In genomic region chr12:109309441-109310246, GRCh38 we compare ENCODE assay signal across 8 cellular contexts. TPM values are rescaled to one million over a fixed set of nuclear protein-coding genes. Genes with fewer than 3 reads are reported as not detected.
DNase-seq lines count a peak whose midpoint lies in the region; ATAC-seq and TF ChIP-seq lines count a peak whose summit lies in the region.

No MANE protein-coding gene starts in this region.

- peak overlapping the region; percentile 83 for H3K4me2 ChIP-seq in Loucy (ENCODE audit: low read depth, low read length, poor library complexity, severe bottlenecking)
- H3K4me2 ChIP-seq in mesendoderm (ENCODE audit: low read length) = peak overlapping the region; percentile 61

- WGBS in mesendoderm (ENCODE audit: extremely low coverage, insufficient coverage, low lambda C conversion rate) = no CpG with 5 or more reads among the region's 95 CpGs

- H3K4me1 ChIP-seq in Caco-2 = peaks cover 18% of the 10 kb centered on the region
- peaks cover 50% of the 10 kb centered on the region for H3K4me1 ChIP-seq in Loucy (ENCODE audit: insufficient read depth, low read length, poor library complexity, severe bottlenecking)
- no peaks in the 10 kb centered on the region for H3K4me1 ChIP-seq in mesendoderm (ENCODE audit: control insufficient read depth, low read depth, low read length)

- no TSS peak for BruUV-seq in Caco-2 (replicated peaks; lab: Mats Ljungman, UMichigan)

- H3K4me3 ChIP-seq in Caco-2 (ENCODE audit: low read depth, low read length) = peak overlapping the region; percentile 57
- peak overlapping the region; percentile 80 for H3K4me3 ChIP-seq in Loucy (ENCODE audit: low read length, poor library complexity, severe bottlenecking)
- H3K4me3 ChIP-seq in mesendoderm (ENCODE audit: low read length) = peak overlapping the region; percentile 20

- no peaks in the 10 kb centered on the region; the same call in 1 of the 2 replicates for H3K79me2 ChIP-seq in Loucy (ENCODE audit: insufficient read depth, low read length)
- H3K79me2 ChIP-seq in mesendoderm (ENCODE audit: control insufficient read depth, insufficient read depth, low read length) = no peaks in the 10 kb centered on the region

- H2BK120ac ChIP-seq in mesendoderm (ENCODE audit: low read depth, low read length) = no peak overlapping the region

- no peak overlapping the region for H2AK5ac ChIP-seq in mesendoderm (ENCODE audit: low read length)

- H3K36me3 Mint-ChIP-seq in Caco-2 (ENCODE audit: insufficient read depth, unreplicated experiment) = peaks cover 4% of the 10 kb centered on the region
- H3K36me3 Mint-ChIP-seq in brain = no peaks in the 10 kb centered on the region

- H4K20me1 ChIP-seq in Loucy (ENCODE audit: insufficient read depth, low read length, poor library complexity, severe bottlenecking) = no peaks in the 10 kb centered on the region

- H3K9me2 ChIP-seq in Loucy (replicated peaks; ENCODE audit: low read depth, low read length) = no peaks in the 10 kb centered on the region

- ATAC-seq in GM21381 (IDR thresholded peaks at IDR 0.05; ENCODE audit: unreplicated experiment) = no peak

- POLR2A ChIA-PET in Caco-2 (lab: Charles Lee) = no interaction called here

- H3K4ac ChIP-seq in mesendoderm (ENCODE audit: low read depth, low read length) = no peak overlapping the region

- H3K23ac ChIP-seq in mesendoderm (ENCODE audit: low read length) = no peak overlapping the region

- H3K27me3 Mint-ChIP-seq in Caco-2 (ENCODE audit: insufficient read depth, unreplicated experiment) = peaks cover 5% of the 10 kb centered on the region
- H3K27me3 Mint-ChIP-seq in brain = peaks cover 24% of the 10 kb centered on the region

- DNase-seq in Caco-2 (peak in 1 of 2 experiments; percentile 67), mesendoderm (peak; percentile 39), HUDEP-2 (lab: John Stamatoyannopoulos, UW; ENCODE audit: unreplicated experiment in 76 of 76) (no peak), posterior cingulate gyrus (no peak), NCI-H187 treated with DMSO at 0.1 percent for 48 hours (lab: John Stamatoyannopoulos, UW) (no peak)

- H4K8ac ChIP-seq in mesendoderm (ENCODE audit: low read depth, low read length) = no peak overlapping the region

- H3K27ac Mint-ChIP-seq in Caco-2 (ENCODE audit: unreplicated experiment) (no peak overlapping the region), brain (peak overlapping the region in 3 of 5 experiments; percentile 90 to 95 (median 91))

- no peak overlapping the region for H2BK15ac ChIP-seq in mesendoderm (replicated peaks; ENCODE audit: low read depth)

- no peak overlapping the region for H4K5ac ChIP-seq in mesendoderm (ENCODE audit: low read length)

- H3K79me1 ChIP-seq in mesendoderm (ENCODE audit: low read length) = no peaks in the 10 kb centered on the region

- CTCF ChIA-PET in Caco-2 (lab: Charles Lee) = no interaction called here

- H3K9me3 Mint-ChIP-seq in Caco-2 (ENCODE audit: unreplicated experiment) = no peaks in the 10 kb centered on the region
- peaks cover 0 to 2% (median 0%) of the 10 kb centered on the region in 5 experiments for H3K9me3 Mint-ChIP-seq in brain

- H3K18ac ChIP-seq in mesendoderm (ENCODE audit: low read length) = no peak overlapping the region

- H3K27me3 ChIP-seq in Caco-2 (replicated peaks; ENCODE audit: control insufficient read depth, insufficient read depth, low read length) (no peaks in the 10 kb centered on the region), Loucy (ENCODE audit: insufficient read depth, low read length, poor library complexity, severe bottlenecking) (no peaks in the 10 kb centered on the region), mesendoderm (ENCODE audit: insufficient read depth, low read length, poor library complexity) (peaks cover 30% of the 10 kb centered on the region)

- H3K9me3 ChIP-seq in Caco-2 (no peaks in the 10 kb centered on the region), Loucy (ENCODE audit: insufficient read depth, low read depth, low read length) (no peaks in the 10 kb centered on the region)

- peak overlapping the region; percentile 83 for H2AFZ ChIP-seq in Loucy (ENCODE audit: low read length)

- H3K9ac ChIP-seq in Loucy (ENCODE audit: low read depth, low read length, poor library complexity, severe bottlenecking) (peak overlapping the region; percentile 76), mesendoderm (ENCODE audit: low read length) (peak overlapping the region; percentile 27)

- no peak for TF ChIP-seq CTCF in Caco-2 (IDR thresholded peaks at IDR 0.05; ENCODE audit: insufficient read depth in 1 of 2, low read depth in 1 of 2, low read length in 1 of 2, severe bottlenecking in 1 of 2, unreplicated experiment in 1 of 2)
- TF ChIP-seq CTCF in Loucy (conservative IDR thresholded peaks at IDR 0.05; ENCODE audit: low read length) = no peak
- no peak for TF ChIP-seq CTCF in brain (conservative IDR thresholded peaks at IDR 0.05)

- no peak overlapping the region for H2BK5ac ChIP-seq in mesendoderm (ENCODE audit: low read length)

- H3K27ac ChIP-seq in mesendoderm (ENCODE audit: low read depth, low read length) = no peak overlapping the region

- intact Hi-C loops in Caco-2 (cut with micrococcal nuclease; ENCODE audit: unreplicated experiment) (loop anchor here (2.0 kb wide), 1 partner anchor 31 kb away; no protein-coding TSS in a partner anchor), posterior cingulate gyrus (cut with DNase I) (no loop called here)

- H3F3A ChIP-seq in Loucy (ENCODE audit: low read depth) = peaks cover 13% of the 10 kb centered on the region; the same call in 1 of the 2 replicates

- H3K36me3 ChIP-seq in Caco-2 (ENCODE audit: control insufficient read depth, insufficient read depth, low read length) (no peaks in the 10 kb centered on the region), Loucy (ENCODE audit: insufficient read depth, low read length) (no peaks in the 10 kb centered on the region), mesendoderm (ENCODE audit: control insufficient read depth, insufficient read depth, low read length) (no peaks in the 10 kb centered on the region)

- peak overlapping the region; percentile 34 for H3K56ac ChIP-seq in mesendoderm (ENCODE audit: low read length)

- peak overlapping the region; percentile 94 for H3K4me3 Mint-ChIP-seq in Caco-2 (ENCODE audit: unreplicated experiment)
- H3K4me3 Mint-ChIP-seq in brain = peak overlapping the region; percentile 93 to 98 (median 96)

- H3K4me1 Mint-ChIP-seq in Caco-2 (ENCODE audit: low read depth, unreplicated experiment) = peaks cover 14% of the 10 kb centered on the region
- peaks cover 20% of the 10 kb centered on the region for H3K4me1 Mint-ChIP-seq in brain

RNA-seq across cellular contexts. Expression of gene FOXN4, which starts 0.6 kb away (rescaled TPM):
- 0.49 and 0.95 TPM in 2 replicates for total RNA-seq in Caco-2 (2022)
- 9.0 TPM for polyA plus RNA-seq in brain (ENCODE audit: insufficient read depth, low read depth, low replicate concordance)
- 0.07 TPM for polyA plus RNA-seq in mesendoderm (2013, experiment 1 of 2)
- polyA plus RNA-seq in mesendoderm (2013, experiment 2 of 2) = 0.06 TPM

RNA-seq across cellular contexts. Expression of gene MYO1H, which starts 38.1 kb away (rescaled TPM):
- total RNA-seq in Caco-2 (2022) = 0.18 TPM in 1 of 2 replicates, not detected in the other
- polyA plus RNA-seq in brain (ENCODE audit: insufficient read depth, low read depth, low replicate concordance) = 0.24 TPM
- polyA plus RNA-seq in mesendoderm (2013, experiment 1 of 2) = 0.41 TPM
- 0.35 TPM for polyA plus RNA-seq in mesendoderm (2013, experiment 2 of 2)

Comparison
In these comparisons a context has a peak if more than half of its experiments do, and no peak if none do; other contexts are left out.
1. H3K4me3 ChIP-seq: peak in every context shown above with its lines; median percentile 80 in Loucy; 57 in Caco-2; 20 in mesendoderm.